ENCODE assay signal across 23 cellular contexts in genomic region chr9:94630281-94630680, GRCh38. TPM values are rescaled to one million over a fixed set of nuclear protein-coding genes. Genes with fewer than 3 reads are reported as not detected.
"Had no signal": no experiment of that assay in that cellular context is flagged by ENCODE, and none has a peak within 500 bp of the region (broad histone marks: within the 10 kb centered on the region; RNA-seq: fewer than 3 reads in every experiment).

No MANE protein-coding gene starts in this region.

- H3K4me3 ChIP-seq: coronary artery, heart left ventricle, psoas muscle, right atrium auricular region, tibial artery had no signal

- H3K4me1 ChIP-seq: heart left ventricle, psoas muscle, right atrium auricular region had no signal

- DNase-seq: activated gamma-delta T cell treated with Interleukin-2 at 50 U/mL for 16 hours; activated T-cell treated with anti-CD3 and anti-CD28 coated beads, Interleukin-2, amount 50 U/mL, for 1 hour; heart left ventricle; natural killer cell; psoas muscle; stimulated activated CD4-positive, alpha-beta T cell treated with anti-CD3 and anti-CD28 coated beads, Interleukin-12 subunit alpha, Interleukin-12 subunit beta, amount 100 ng/mL, for 4 hours; stimulated activated CD4-positive, alpha-beta T cell treated with anti-CD3 and anti-CD28 coated beads, Interleukin-4, amount 100 ng/mL, for 4 hours; stimulated activated naive CD8-positive, alpha-beta T cell treated with anti-CD3 and anti-CD28 coated beads, Interleukin-15, Interleukin-2, amounts not matched to agents 100 U/mL and 50 U/mL, for 24 hours; substantia nigra; T-helper 1 cell; tibial artery had no signal

- ATAC-seq: heart left ventricle; natural killer cell; psoas muscle; stimulated activated naive CD8-positive, alpha-beta T cell treated with anti-CD3 and anti-CD28 coated beads, Interleukin-15, Interleukin-2, amounts not matched to agents 100 U/mL and 50 U/mL, for 24 hours had no signal

- H3K27me3 ChIP-seq: heart left ventricle, right atrium auricular region, tibial artery had no signal

- H3K27ac ChIP-seq: coronary artery, heart left ventricle, psoas muscle, right atrium auricular region, tibial artery had no signal

- H3K36me3 ChIP-seq: heart left ventricle, right atrium auricular region, tibial artery had no signal

- H3K9me3 ChIP-seq: heart left ventricle, psoas muscle, right atrium auricular region, tibial artery had no signal

- FAIRE-seq: bronchial epithelial cell, endometrium, islet of Langerhans, TTC549, urothelium cell line had no signal

RNA-seq across cellular contexts. Expression of gene FBP1, which starts 9.0 kb away (rescaled TPM):
- total RNA-seq: bronchial epithelial cell, fibroblast of villous mesenchyme had no signal

RNA-seq across cellular contexts. Expression of gene FBP2, which starts 36.7 kb away (rescaled TPM):
- total RNA-seq: bronchial epithelial cell, epithelial cell of proximal tubule, fibroblast of villous mesenchyme, heart left ventricle, mammary epithelial cell, mesothelial cell of epicardium, natural killer cell, osteoblast, right atrium auricular region had no signal
- polyA plus RNA-seq: mammary epithelial cell had no signal
